In the genomic region with DNA sequence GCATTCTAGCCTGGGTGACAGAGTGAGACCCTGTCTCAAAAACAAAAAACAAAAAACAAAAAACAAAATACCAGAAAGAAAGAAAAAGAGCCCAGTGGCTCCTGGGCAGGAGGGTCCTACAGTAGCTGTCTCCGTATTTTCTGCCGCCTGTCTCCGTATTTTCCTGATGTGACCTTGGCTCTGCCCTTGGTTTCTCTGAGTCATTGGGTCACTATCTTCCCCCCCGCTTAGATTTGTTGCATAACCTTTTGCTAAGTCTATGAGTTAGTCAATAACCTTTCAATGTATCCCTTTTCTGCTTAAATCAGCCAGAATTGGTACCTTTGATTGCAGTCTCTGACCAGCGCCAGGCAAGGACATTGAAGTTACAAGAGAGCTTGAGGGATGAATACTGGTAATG, we compare ENCODE assay signal across 27 cellular contexts.
"Had no signal": no experiment of that assay in that cellular context is flagged by ENCODE, and none has a peak within 500 bp of the region (broad histone marks: within the 10 kb centered on the region; RNA-seq: fewer than 3 reads in every experiment).

No MANE protein-coding gene starts in this region.

- H3K4me1 Mint-ChIP-seq: WTC11 had no signal

- H3K27ac ChIP-seq: cardiac muscle cell, SJCRH30 had no signal

- H3K4me3 Mint-ChIP-seq: activated CD4-positive, alpha-beta T cell treated with anti-CD3 and anti-CD28 coated beads, Interleukin-2, amount 10 ng/mL, durations not matched to agents 24 days and 14 days; activated T-cell treated with anti-CD3 and anti-CD28 coated beads, Interleukin-2, amount 50 U/mL, for 72 hours; brain; WTC11 had no signal

- H3K27ac Mint-ChIP-seq: activated CD4-positive, alpha-beta T cell treated with anti-CD3 and anti-CD28 coated beads, Interleukin-2, amount 10 ng/mL, durations not matched to agents 24 days and 14 days; activated T-cell treated with anti-CD3 and anti-CD28 coated beads, Interleukin-2, amount 50 U/mL, for 72 hours; WTC11 had no signal

- H3K27me3 ChIP-seq: cardiac muscle cell, SJCRH30 had no signal

- H3K36me3 ChIP-seq: cardiac muscle cell, SJCRH30 had no signal

- H3K27me3 Mint-ChIP-seq: activated CD4-positive, alpha-beta T cell treated with anti-CD3 and anti-CD28 coated beads, Interleukin-2, amount 10 ng/mL, durations not matched to agents 24 days and 14 days had no signal

- H3K4me3 ChIP-seq: cardiac muscle cell, SJCRH30 had no signal

- H3K36me3 Mint-ChIP-seq: brain, WTC11 had no signal

- H3K9me3 Mint-ChIP-seq: activated CD4-positive, alpha-beta T cell treated with anti-CD3 and anti-CD28 coated beads, Interleukin-2, amount 10 ng/mL, durations not matched to agents 24 days and 14 days; activated T-cell treated with anti-CD3 and anti-CD28 coated beads, Interleukin-2, amount 50 U/mL, for 72 hours; WTC11 had no signal

- DNase-seq: activated CD4-positive, alpha-beta T cell treated with anti-CD3 and anti-CD28 coated beads, Interleukin-2, amount 10 ng/mL, durations not matched to agents 24 days and 14 days; activated CD4-positive, alpha-beta T cell treated with anti-CD3 and anti-CD28 coated beads, Interleukin-2, amount 50 U/mL, for 48 hours; activated CD4-positive, CD25-positive, alpha-beta regulatory T cell treated with anti-CD3 and anti-CD28 coated beads, Interleukin-2, amount 50 U/mL, for 72 hours; activated naive CD4-positive, alpha-beta T cell treated with anti-CD3 and anti-CD28 coated beads, Interleukin-2, amount 50 U/mL, for 16 hours; activated T-cell treated with anti-CD3 and anti-CD28 coated beads, Interleukin-2, amount 50 U/mL, for 72 hours; amygdala; Kasumi-1; KBM-7; MV-4-11; NCI-H1092 treated with DMSO at 0.1 percent for 48 hours; NCI-H1417 treated with DMSO at 0.1 percent for 48 hours; NCI-H1694; NCI-H2029 treated with DMSO at 0.1 percent for 48 hours; NCI-H345; NCI-H510A; NCI-H526 treated with DMSO at 0.1 percent for 48 hours; NK-92 treated with Interleukin-12 subunit alpha and Interleukin-12 subunit beta, amount 100 ng/mL, for 24 hours; OCI-M1; Right ventricle myocardium superior; RPMI8226; SJCRH30; SK-N-SH had no signal

- FAIRE-seq: astrocyte had no signal

- ATAC-seq: activated T-cell treated with anti-CD3 and anti-CD28 coated beads, Interleukin-2, amount 50 U/mL, for 72 hours; Panc1 had no signal

- H3K9me3 ChIP-seq: SJCRH30, SK-N-SH had no signal
